4 cellular contexts compared by ENCODE assay signal in the genomic region with DNA sequence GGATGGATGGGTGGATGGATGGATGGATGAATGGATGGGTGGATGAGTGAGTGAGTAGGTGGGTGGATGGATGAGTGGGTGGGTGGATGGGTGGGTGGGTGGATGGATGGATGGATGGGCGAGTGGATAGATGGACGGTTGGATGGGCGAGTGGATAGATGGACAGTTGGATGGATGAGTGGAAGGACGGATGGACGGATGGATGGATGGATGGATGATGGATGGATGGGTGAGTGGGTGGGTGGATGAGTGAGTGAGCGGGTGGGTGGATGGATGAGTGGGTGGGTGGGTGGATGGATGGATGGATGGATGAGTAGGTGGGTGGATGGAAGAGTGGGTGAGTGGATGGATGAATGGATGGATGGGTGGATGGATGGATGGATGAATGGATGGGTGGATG. TPM values are rescaled to one million over a fixed set of nuclear protein-coding genes. Genes with fewer than 3 reads are reported as not detected.
"Had no signal": no experiment of that assay in that cellular context is flagged by ENCODE, and none has a peak within 500 bp of the region (broad histone marks: within the 10 kb centered on the region; RNA-seq: fewer than 3 reads in every experiment).

No MANE protein-coding gene starts in this region.

RNA-seq across cellular contexts. Expression of gene DRC7, which starts 35.2 kb away (rescaled TPM):
- total RNA-seq: GM23248, GM23338, H1, HFFc6 had no signal
- polyA plus RNA-seq: GM23248, GM23338 had no signal
